13 cellular contexts compared by ENCODE assay signal in genomic region chr9:127361561-127361960, GRCh38. TPM values are rescaled to one million over a fixed set of nuclear protein-coding genes. Genes with fewer than 3 reads are reported as not detected.
A peak's percentile ranks its signal among the peaks of the same experiment; 100 is the strongest.
DNase-seq lines count a peak whose midpoint lies in the region; ATAC-seq and TF ChIP-seq lines count a peak whose summit lies in the region.
"Had no signal": no experiment of that assay in that cellular context is flagged by ENCODE, and none has a peak within 500 bp of the region (broad histone marks: within the 10 kb centered on the region; RNA-seq: fewer than 3 reads in every experiment).

No MANE protein-coding gene starts in this region.

- H3K27ac Mint-ChIP-seq in activated CD4-positive, alpha-beta memory T cell treated with anti-CD3 and anti-CD28 coated beads, Interleukin-2, amount 10 ng/mL, durations not matched to agents 7 days and 5 days = peak overlapping the region; percentile 18
- no peak overlapping the region for H3K27ac Mint-ChIP-seq in activated CD4-positive, alpha-beta memory T cell treated with anti-CD3 and anti-CD28 coated beads for 36 hours
- H3K27ac Mint-ChIP-seq in effector memory CD8-positive, alpha-beta T cell = peak overlapping the region in 1 of 2 donors; percentile 26

- H3K36me3 ChIP-seq in Peyer's patch (peaks cover 0 to 6% (median 0%) of the 10 kb centered on the region in 3 donors), stomach (peaks cover 0 to 32% (median 25%) of the 10 kb centered on the region in 4 donors)

- H3K4me3 ChIP-seq in Peyer's patch (no peak overlapping the region), stomach (no peak overlapping the region)
- H3K4me3 ChIP-seq: heart right ventricle, smooth muscle cell, upper lobe of left lung had no signal

- no peaks in the 10 kb centered on the region for H3K9me3 Mint-ChIP-seq in activated CD4-positive, alpha-beta memory T cell treated with anti-CD3 and anti-CD28 coated beads, Interleukin-2, amount 10 ng/mL, durations not matched to agents 7 days and 5 days
- no peaks in the 10 kb centered on the region for H3K9me3 Mint-ChIP-seq in activated CD4-positive, alpha-beta memory T cell treated with anti-CD3 and anti-CD28 coated beads for 36 hours
- H3K9me3 Mint-ChIP-seq in effector memory CD8-positive, alpha-beta T cell = no peaks in the 10 kb centered on the region

- TF ChIP-seq EP300 in stomach (IDR thresholded peaks at IDR 0.05) = no peak

- no peak overlapping the region for H3K4me3 Mint-ChIP-seq in activated CD4-positive, alpha-beta memory T cell treated with anti-CD3 and anti-CD28 coated beads, Interleukin-2, amount 10 ng/mL, durations not matched to agents 7 days and 5 days
- no peak overlapping the region for H3K4me3 Mint-ChIP-seq in activated CD4-positive, alpha-beta memory T cell treated with anti-CD3 and anti-CD28 coated beads for 36 hours
- H3K4me3 Mint-ChIP-seq in effector memory CD8-positive, alpha-beta T cell = no peak overlapping the region

- TF ChIP-seq CTCF in Peyer's patch (IDR thresholded peaks at IDR 0.05) (no peak), stomach (IDR thresholded peaks at IDR 0.05) (no peak)

- peaks cover 9% of the 10 kb centered on the region for H3K4me1 Mint-ChIP-seq in activated CD4-positive, alpha-beta memory T cell treated with anti-CD3 and anti-CD28 coated beads, Interleukin-2, amount 10 ng/mL, durations not matched to agents 7 days and 5 days
- H3K4me1 Mint-ChIP-seq in activated CD4-positive, alpha-beta memory T cell treated with anti-CD3 and anti-CD28 coated beads for 36 hours (ENCODE audit: low read depth) = no peaks in the 10 kb centered on the region
- peaks cover 4 to 5% of the 10 kb centered on the region in 2 donors for H3K4me1 Mint-ChIP-seq in effector memory CD8-positive, alpha-beta T cell (ENCODE audit: low read depth in 2 of 2)

- no peak for DNase-seq in activated CD4-positive, alpha-beta memory T cell treated with anti-CD3 and anti-CD28 coated beads, Interleukin-2, amount 10 ng/mL, durations not matched to agents 7 days and 5 days
- DNase-seq in activated CD4-positive, alpha-beta memory T cell treated with anti-CD3 and anti-CD28 coated beads for 36 hours = no peak
- peak in 2 of 3 donors; percentile 47 to 61 for DNase-seq in Peyer's patch
- no peak for DNase-seq in effector memory CD8-positive, alpha-beta T cell
- DNase-seq in stomach = peak; percentile 40
- no peak for DNase-seq in GF-D8 (lab: John Stamatoyannopoulos, UW)
- DNase-seq in DMS153 (lab: John Stamatoyannopoulos, UW) = no peak
- DNase-seq: activated CD4-positive, alpha-beta T cell treated with anti-CD3 and anti-CD28 coated beads for 4 hours; heart right ventricle; NCI-H2081; upper lobe of left lung had no signal

- H3K27me3 Mint-ChIP-seq in activated CD4-positive, alpha-beta memory T cell treated with anti-CD3 and anti-CD28 coated beads, Interleukin-2, amount 10 ng/mL, durations not matched to agents 7 days and 5 days = no peaks in the 10 kb centered on the region
- peaks cover 3% of the 10 kb centered on the region for H3K27me3 Mint-ChIP-seq in activated CD4-positive, alpha-beta memory T cell treated with anti-CD3 and anti-CD28 coated beads for 36 hours
- no peaks in the 10 kb centered on the region for H3K27me3 Mint-ChIP-seq in effector memory CD8-positive, alpha-beta T cell

- no peak for TF ChIP-seq POLR2A in Peyer's patch (IDR thresholded peaks at IDR 0.05)
- no peak for TF ChIP-seq POLR2A in stomach (IDR thresholded peaks at IDR 0.05)

- H3K4me1 ChIP-seq in Peyer's patch = peaks cover 0 to 10% (median 0%) of the 10 kb centered on the region in 4 donors
- peaks cover 0 to 39% (median 18%) of the 10 kb centered on the region in 4 donors for H3K4me1 ChIP-seq in stomach

- H3K27me3 ChIP-seq in Peyer's patch (no peaks in the 10 kb centered on the region), stomach (no peaks in the 10 kb centered on the region)
- H3K27me3 ChIP-seq: heart right ventricle, upper lobe of left lung had no signal

- 19 to 31% (median 23%) methylated on average over 2 to 3 of the region's 3 CpGs for WGBS in stomach, 5 donors

- intact Hi-C loops in activated CD4-positive, alpha-beta memory T cell treated with anti-CD3 and anti-CD28 coated beads for 36 hours (cut with micrococcal nuclease) = no loop called here
- intact Hi-C loops in stomach (cut with DNase I; ENCODE audit: low total_unique reads) = no loop called here

- POLR2A ChIA-PET in activated CD4-positive, alpha-beta memory T cell treated with anti-CD3 and anti-CD28 coated beads, Interleukin-2, amount 10 ng/mL, durations not matched to agents 7 days and 5 days (lab: Charles Lee) = no interaction called here
- POLR2A ChIA-PET in activated CD4-positive, alpha-beta memory T cell treated with anti-CD3 and anti-CD28 coated beads for 36 hours (lab: Charles Lee) = no interaction called here

- H3K27ac ChIP-seq in Peyer's patch (peak overlapping the region in 2 of 4 donors; percentile 2 to 60), stomach (peak overlapping the region; percentile 58 to 81 (median 75))
- H3K27ac ChIP-seq: heart right ventricle, upper lobe of left lung had no signal

- ATAC-seq in effector memory CD8-positive, alpha-beta T cell (replicated peaks) = peak; percentile 62
- ATAC-seq in GM18858 (IDR thresholded peaks at IDR 0.05; ENCODE audit: unreplicated experiment) = no peak

- CTCF ChIA-PET in activated CD4-positive, alpha-beta memory T cell treated with anti-CD3 and anti-CD28 coated beads, Interleukin-2, amount 10 ng/mL, durations not matched to agents 7 days and 5 days (lab: Charles Lee) = no interaction called here
- CTCF ChIA-PET in activated CD4-positive, alpha-beta memory T cell treated with anti-CD3 and anti-CD28 coated beads for 36 hours (lab: Charles Lee) = no interaction called here

- H3K36me3 Mint-ChIP-seq in activated CD4-positive, alpha-beta memory T cell treated with anti-CD3 and anti-CD28 coated beads, Interleukin-2, amount 10 ng/mL, durations not matched to agents 7 days and 5 days (ENCODE audit: low read depth) = no peaks in the 10 kb centered on the region
- no peaks in the 10 kb centered on the region for H3K36me3 Mint-ChIP-seq in activated CD4-positive, alpha-beta memory T cell treated with anti-CD3 and anti-CD28 coated beads for 36 hours
- peaks cover 2% of the 10 kb centered on the region for H3K36me3 Mint-ChIP-seq in effector memory CD8-positive, alpha-beta T cell (ENCODE audit: insufficient read depth)

- H3K9me3 ChIP-seq in Peyer's patch (no peaks in the 10 kb centered on the region), stomach (no peaks in the 10 kb centered on the region)
- H3K9me3 ChIP-seq: heart right ventricle, upper lobe of left lung had no signal

RNA-seq across cellular contexts. Expression of gene SLC2A8, which starts 35.4 kb away (rescaled TPM):
- 1 to 10 TPM; 7.5 to 7.7 TPM for total RNA-seq in activated CD4-positive, alpha-beta memory T cell treated with anti-CD3 and anti-CD28 coated beads, Interleukin-2, amount 10 ng/mL, durations not matched to agents 7 days and 5 days
- 1 to 10 TPM; 3.2 to 4.6 TPM for total RNA-seq in activated CD4-positive, alpha-beta memory T cell treated with anti-CD3 and anti-CD28 coated beads for 36 hours
- total RNA-seq in Peyer's patch = 10 to 100 TPM in 3 of 4 donors, 1 to 10 TPM in 1; 7.4 to 58.1 (median 42.9) TPM
- 10 to 100 TPM in 4 of 5 donors, 1 to 10 TPM in 1; 4.7 to 36.2 (median 22.0) TPM for total RNA-seq in stomach
- 10 to 100 TPM; 10.1 to 15.3 (median 12.9) TPM for polyA plus RNA-seq in stomach

Comparison
In these comparisons a context has a peak if more than half of its experiments do, and no peak if none do; other contexts are left out.
1. DNase-seq: peak in Peyer's patch (2 of 3) and stomach (single experiment); none in activated CD4-positive, alpha-beta memory T cell treated with anti-CD3 and anti-CD28 coated beads, Interleukin-2, amount 10 ng/mL, durations not matched to agents 7 days and 5 days (single experiment), activated CD4-positive, alpha-beta memory T cell treated with anti-CD3 and anti-CD28 coated beads for 36 hours (single experiment), effector memory CD8-positive, alpha-beta T cell (0 of 3), GF-D8 (single experiment) and DMS153 (single experiment).